ENCODE assay signal across 1 cellular context in the genomic region with DNA sequence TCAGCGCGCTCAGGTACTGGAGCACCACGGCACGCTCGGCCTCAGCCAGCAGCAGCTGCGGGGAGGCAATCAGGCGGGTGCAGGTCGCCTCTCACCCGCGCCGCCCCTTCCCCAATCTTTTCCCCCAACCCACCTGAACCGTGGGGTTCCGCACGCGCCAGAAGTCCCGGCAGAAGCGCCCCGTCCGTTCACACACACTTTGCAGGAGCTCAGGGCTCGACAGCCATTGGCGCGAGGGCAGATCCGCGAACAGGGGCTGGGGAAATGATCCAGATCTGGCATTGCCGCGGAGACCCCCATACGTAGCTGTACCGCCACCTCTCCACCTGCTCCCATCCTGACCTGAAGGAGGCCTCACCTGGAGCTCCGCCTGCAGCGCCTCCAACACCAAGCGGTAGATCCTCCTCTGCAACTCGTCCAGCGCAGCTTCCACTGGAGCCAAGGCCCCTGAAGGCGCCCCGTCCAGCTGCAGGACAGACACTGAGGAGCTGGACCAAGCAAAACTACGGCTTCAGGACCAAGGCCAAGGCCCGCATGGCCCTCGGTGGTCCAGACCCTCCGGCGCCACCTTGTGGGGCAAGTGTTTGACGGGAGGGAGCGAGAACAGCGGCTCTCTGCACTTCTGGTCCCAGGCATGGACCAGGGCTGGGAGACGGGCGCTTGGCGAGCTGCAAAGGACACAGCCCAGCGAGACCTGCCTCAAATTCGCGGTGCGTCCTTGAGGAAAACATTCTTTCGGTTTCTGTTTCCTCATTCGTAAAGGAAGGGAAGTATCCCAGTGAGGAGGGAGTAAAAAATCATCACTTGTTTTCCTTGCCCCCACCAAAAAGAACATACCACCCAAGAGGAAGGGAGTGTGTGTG.
TF ChIP-seq lines count a peak whose summit lies in the region.

No MANE protein-coding gene starts in this region.

TF ChIP-seq in HepG2, 621 proteins besides CTCF, POLR2A, EP300 and RAD21 (continued from another document and continues in another):
- TF ChIP-seq CBX5 (CRISPR knock-in tag; IDR thresholded peaks at IDR 0.05; ENCODE audit: borderline replicate concordance), result peak; percentile 95; the same call in 1 of the 2 replicates
- peak; percentile 100 for TF ChIP-seq MIER2 (CRISPR knock-in tag; IDR thresholded peaks at IDR 0.05)
- no peak for TF ChIP-seq RORA (CRISPR knock-in tag; IDR thresholded peaks at IDR 0.05)
- TF ChIP-seq GPN1 (CRISPR knock-in tag; IDR thresholded peaks at IDR 0.05; ENCODE audit: borderline replicate concordance), result peak; percentile 72; the same call in 1 of the 2 replicates
- no peak for TF ChIP-seq TRIM24 (CRISPR knock-in tag; IDR thresholded peaks at IDR 0.05)
- peak; percentile 46; the same call in 1 of the 2 replicates for TF ChIP-seq NFYC (CRISPR knock-in tag; IDR thresholded peaks at IDR 0.05)
- no peak for TF ChIP-seq ZNF562 (CRISPR knock-in tag; IDR thresholded peaks at IDR 0.05; ENCODE audit: borderline replicate concordance)
- TF ChIP-seq KLF6 (CRISPR knock-in tag; IDR thresholded peaks at IDR 0.05), result peak; percentile 98; the same call in 1 of the 2 replicates
- TF ChIP-seq, protein P1, sequence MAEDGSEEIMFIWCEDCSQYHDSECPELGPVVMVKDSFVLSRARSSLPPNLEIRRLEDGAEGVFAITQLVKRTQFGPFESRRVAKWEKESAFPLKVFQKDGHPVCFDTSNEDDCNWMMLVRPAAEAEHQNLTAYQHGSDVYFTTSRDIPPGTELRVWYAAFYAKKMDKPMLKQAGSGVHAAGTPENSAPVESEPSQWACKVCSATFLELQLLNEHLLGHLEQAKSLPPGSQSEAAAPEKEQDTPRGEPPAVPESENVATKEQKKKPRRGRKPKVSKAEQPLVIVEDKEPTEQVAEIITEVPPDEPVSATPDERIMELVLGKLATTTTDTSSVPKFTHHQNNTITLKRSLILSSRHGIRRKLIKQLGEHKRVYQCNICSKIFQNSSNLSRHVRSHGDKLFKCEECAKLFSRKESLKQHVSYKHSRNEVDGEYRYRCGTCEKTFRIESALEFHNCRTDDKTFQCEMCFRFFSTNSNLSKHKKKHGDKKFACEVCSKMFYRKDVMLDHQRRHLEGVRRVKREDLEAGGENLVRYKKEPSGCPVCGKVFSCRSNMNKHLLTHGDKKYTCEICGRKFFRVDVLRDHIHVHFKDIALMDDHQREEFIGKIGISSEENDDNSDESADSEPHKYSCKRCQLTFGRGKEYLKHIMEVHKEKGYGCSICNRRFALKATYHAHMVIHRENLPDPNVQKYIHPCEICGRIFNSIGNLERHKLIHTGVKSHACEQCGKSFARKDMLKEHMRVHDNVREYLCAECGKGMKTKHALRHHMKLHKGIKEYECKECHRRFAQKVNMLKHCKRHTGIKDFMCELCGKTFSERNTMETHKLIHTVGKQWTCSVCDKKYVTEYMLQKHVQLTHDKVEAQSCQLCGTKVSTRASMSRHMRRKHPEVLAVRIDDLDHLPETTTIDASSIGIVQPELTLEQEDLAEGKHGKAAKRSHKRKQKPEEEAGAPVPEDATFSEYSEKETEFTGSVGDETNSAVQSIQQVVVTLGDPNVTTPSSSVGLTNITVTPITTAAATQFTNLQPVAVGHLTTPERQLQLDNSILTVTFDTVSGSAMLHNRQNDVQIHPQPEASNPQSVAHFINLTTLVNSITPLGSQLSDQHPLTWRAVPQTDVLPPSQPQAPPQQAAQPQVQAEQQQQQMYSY (CRISPR knock-in tag; IDR thresholded peaks at IDR 0.05), result peak; percentile 89
- TF ChIP-seq NR2F1 (CRISPR knock-in tag; IDR thresholded peaks at IDR 0.05), result 0 out of 4 replicates have a peak, but pooled peaks of 1 of the 2 experiments have one; percentile 64
- TF ChIP-seq, protein P2, sequence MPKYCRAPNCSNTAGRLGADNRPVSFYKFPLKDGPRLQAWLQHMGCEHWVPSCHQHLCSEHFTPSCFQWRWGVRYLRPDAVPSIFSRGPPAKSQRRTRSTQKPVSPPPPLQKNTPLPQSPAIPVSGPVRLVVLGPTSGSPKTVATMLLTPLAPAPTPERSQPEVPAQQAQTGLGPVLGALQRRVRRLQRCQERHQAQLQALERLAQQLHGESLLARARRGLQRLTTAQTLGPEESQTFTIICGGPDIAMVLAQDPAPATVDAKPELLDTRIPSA (CRISPR knock-in tag; IDR thresholded peaks at IDR 0.05; ENCODE audit: borderline replicate concordance), result no peak
- TF ChIP-seq RFX3 (CRISPR knock-in tag; IDR thresholded peaks at IDR 0.05), result no peak
- TF ChIP-seq, protein P3, sequence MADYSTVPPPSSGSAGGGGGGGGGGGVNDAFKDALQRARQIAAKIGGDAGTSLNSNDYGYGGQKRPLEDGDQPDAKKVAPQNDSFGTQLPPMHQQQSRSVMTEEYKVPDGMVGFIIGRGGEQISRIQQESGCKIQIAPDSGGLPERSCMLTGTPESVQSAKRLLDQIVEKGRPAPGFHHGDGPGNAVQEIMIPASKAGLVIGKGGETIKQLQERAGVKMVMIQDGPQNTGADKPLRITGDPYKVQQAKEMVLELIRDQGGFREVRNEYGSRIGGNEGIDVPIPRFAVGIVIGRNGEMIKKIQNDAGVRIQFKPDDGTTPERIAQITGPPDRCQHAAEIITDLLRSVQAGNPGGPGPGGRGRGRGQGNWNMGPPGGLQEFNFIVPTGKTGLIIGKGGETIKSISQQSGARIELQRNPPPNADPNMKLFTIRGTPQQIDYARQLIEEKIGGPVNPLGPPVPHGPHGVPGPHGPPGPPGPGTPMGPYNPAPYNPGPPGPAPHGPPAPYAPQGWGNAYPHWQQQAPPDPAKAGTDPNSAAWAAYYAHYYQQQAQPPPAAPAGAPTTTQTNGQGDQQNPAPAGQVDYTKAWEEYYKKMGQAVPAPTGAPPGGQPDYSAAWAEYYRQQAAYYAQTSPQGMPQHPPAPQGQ (CRISPR knock-in tag; IDR thresholded peaks at IDR 0.05; ENCODE audit: borderline replicate concordance), result no peak
- TF ChIP-seq ZNF607 (CRISPR knock-in tag; IDR thresholded peaks at IDR 0.05; ENCODE audit: borderline replicate concordance), result no peak; the same call in 1 of the 2 replicates
- TF ChIP-seq, protein P4, sequence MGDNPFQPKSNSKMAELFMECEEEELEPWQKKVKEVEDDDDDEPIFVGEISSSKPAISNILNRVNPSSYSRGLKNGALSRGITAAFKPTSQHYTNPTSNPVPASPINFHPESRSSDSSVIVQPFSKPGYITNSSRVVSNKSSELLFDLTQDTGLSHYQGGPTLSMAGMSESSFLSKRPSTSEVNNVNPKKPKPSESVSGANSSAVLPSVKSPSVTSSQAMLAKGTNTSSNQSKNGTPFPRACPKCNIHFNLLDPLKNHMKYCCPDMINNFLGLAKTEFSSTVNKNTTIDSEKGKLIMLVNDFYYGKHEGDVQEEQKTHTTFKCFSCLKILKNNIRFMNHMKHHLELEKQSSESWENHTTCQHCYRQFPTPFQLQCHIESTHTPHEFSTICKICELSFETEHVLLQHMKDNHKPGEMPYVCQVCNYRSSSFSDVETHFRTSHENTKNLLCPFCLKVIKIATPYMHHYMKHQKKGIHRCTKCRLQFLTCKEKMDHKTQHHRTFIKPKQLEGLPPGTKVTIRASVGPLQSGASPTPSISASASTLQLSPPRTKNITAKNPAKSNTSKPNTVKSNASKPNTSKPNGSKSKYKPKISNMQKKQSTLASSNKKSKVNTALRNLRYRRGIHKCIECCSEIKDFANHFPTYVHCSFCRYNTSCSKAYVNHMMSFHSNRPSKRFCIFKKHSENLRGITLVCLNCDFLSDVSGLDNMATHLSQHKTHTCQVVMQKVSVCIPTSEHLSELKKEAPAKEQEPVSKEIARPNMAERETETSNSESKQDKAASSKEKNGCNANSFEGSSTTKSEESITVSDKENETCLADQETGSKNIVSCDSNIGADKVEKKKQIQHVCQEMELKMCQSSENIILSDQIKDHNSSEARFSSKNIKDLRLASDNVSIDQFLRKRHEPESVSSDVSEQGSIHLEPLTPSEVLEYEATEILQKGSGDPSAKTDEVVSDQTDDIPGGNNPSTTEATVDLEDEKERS (CRISPR knock-in tag; IDR thresholded peaks at IDR 0.05), result peak; percentile 97
- TF ChIP-seq ZNF17 (CRISPR knock-in tag; IDR thresholded peaks at IDR 0.05), result no peak
- TF ChIP-seq SAFB2 (CRISPR knock-in tag; IDR thresholded peaks at IDR 0.05; ENCODE audit: borderline replicate concordance, low read depth), result no peak; the same call in 1 of the 2 replicates
- no peak for TF ChIP-seq CREM (IDR thresholded peaks at IDR 0.05)
- no peak for TF ChIP-seq CREM (CRISPR knock-in tag; IDR thresholded peaks at IDR 0.05)
- TF ChIP-seq, protein P5, sequence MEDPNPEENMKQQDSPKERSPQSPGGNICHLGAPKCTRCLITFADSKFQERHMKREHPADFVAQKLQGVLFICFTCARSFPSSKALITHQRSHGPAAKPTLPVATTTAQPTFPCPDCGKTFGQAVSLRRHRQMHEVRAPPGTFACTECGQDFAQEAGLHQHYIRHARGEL (CRISPR knock-in tag; IDR thresholded peaks at IDR 0.05), result peak; percentile 93
- no peak for TF ChIP-seq HMGA1 (CRISPR knock-in tag; conservative IDR thresholded peaks at IDR 0.05)
- TF ChIP-seq ESRRA (CRISPR knock-in tag; IDR thresholded peaks at IDR 0.05; ENCODE audit: low read depth), result peak; percentile 81; the same call in 1 of the 2 replicates
- no peak for TF ChIP-seq ZBTB3 (CRISPR knock-in tag; IDR thresholded peaks at IDR 0.05; ENCODE audit: borderline replicate concordance, low read depth)
- TF ChIP-seq THAP11 (CRISPR knock-in tag; IDR thresholded peaks at IDR 0.05), result peak; percentile 85
- peak; percentile 87 for TF ChIP-seq CCDC6 (CRISPR knock-in tag; IDR thresholded peaks at IDR 0.05)
- peak; percentile 58 for TF ChIP-seq HNF4A (CRISPR knock-in tag; IDR thresholded peaks at IDR 0.05)
- peak; percentile 93; the same call in 1 of the 2 replicates for TF ChIP-seq MIER3 (CRISPR knock-in tag; IDR thresholded peaks at IDR 0.05; ENCODE audit: borderline replicate concordance)
- peak; percentile 97 for TF ChIP-seq ZSCAN9 (CRISPR knock-in tag; IDR thresholded peaks at IDR 0.05; ENCODE audit: borderline replicate concordance)
- TF ChIP-seq ZFP82 (CRISPR knock-in tag; IDR thresholded peaks at IDR 0.05; ENCODE audit: borderline replicate concordance), result 0 out of 2 replicates have a peak, but pooled peaks have one; percentile 77
- peak; percentile 71 for TF ChIP-seq GABPB1 (CRISPR knock-in tag; IDR thresholded peaks at IDR 0.05)
- TF ChIP-seq ZBTB21 (CRISPR knock-in tag; IDR thresholded peaks at IDR 0.05), result 0 out of 2 replicates have a peak, but pooled peaks have one; percentile 41
- TF ChIP-seq ZFP90 (CRISPR knock-in tag; IDR thresholded peaks at IDR 0.05; ENCODE audit: borderline replicate concordance), result peak; percentile 98
- TF ChIP-seq PHF5A (CRISPR knock-in tag; IDR thresholded peaks at IDR 0.05; ENCODE audit: low read depth, unreplicated experiment), result peak; percentile 75
- peak; percentile 75 for TF ChIP-seq DR1 (CRISPR knock-in tag; IDR thresholded peaks at IDR 0.05)
- peak; percentile 87 for TF ChIP-seq MEF2D (CRISPR knock-in tag; IDR thresholded peaks at IDR 0.05)
- peak; percentile 98 for TF ChIP-seq ERF (CRISPR knock-in tag; IDR thresholded peaks at IDR 0.05)
- no peak for TF ChIP-seq ZNF775 (CRISPR knock-in tag; IDR thresholded peaks at IDR 0.05; ENCODE audit: borderline replicate concordance)
- no peak for TF ChIP-seq NR2F2 (IDR thresholded peaks at IDR 0.05; ENCODE audit: borderline replicate concordance, low read depth)
- TF ChIP-seq ZNF10 (CRISPR knock-in tag; IDR thresholded peaks at IDR 0.05; ENCODE audit: borderline replicate concordance, low read depth), result no peak
- no peak for TF ChIP-seq PAX8 (CRISPR knock-in tag; IDR thresholded peaks at IDR 0.05; ENCODE audit: borderline replicate concordance)
- no peak for TF ChIP-seq RBFOX2 (IDR thresholded peaks at IDR 0.05; ENCODE audit: low read depth, low read length)
- peak; percentile 41; the same call in 1 of the 2 replicates for TF ChIP-seq KLF12 (CRISPR knock-in tag; IDR thresholded peaks at IDR 0.05; ENCODE audit: borderline replicate concordance)
- TF ChIP-seq ATF1 (CRISPR knock-in tag; IDR thresholded peaks at IDR 0.05), result no peak
- no peak for TF ChIP-seq HMG20A (CRISPR knock-in tag; IDR thresholded peaks at IDR 0.05; ENCODE audit: borderline replicate concordance)
- TF ChIP-seq, protein P6, sequence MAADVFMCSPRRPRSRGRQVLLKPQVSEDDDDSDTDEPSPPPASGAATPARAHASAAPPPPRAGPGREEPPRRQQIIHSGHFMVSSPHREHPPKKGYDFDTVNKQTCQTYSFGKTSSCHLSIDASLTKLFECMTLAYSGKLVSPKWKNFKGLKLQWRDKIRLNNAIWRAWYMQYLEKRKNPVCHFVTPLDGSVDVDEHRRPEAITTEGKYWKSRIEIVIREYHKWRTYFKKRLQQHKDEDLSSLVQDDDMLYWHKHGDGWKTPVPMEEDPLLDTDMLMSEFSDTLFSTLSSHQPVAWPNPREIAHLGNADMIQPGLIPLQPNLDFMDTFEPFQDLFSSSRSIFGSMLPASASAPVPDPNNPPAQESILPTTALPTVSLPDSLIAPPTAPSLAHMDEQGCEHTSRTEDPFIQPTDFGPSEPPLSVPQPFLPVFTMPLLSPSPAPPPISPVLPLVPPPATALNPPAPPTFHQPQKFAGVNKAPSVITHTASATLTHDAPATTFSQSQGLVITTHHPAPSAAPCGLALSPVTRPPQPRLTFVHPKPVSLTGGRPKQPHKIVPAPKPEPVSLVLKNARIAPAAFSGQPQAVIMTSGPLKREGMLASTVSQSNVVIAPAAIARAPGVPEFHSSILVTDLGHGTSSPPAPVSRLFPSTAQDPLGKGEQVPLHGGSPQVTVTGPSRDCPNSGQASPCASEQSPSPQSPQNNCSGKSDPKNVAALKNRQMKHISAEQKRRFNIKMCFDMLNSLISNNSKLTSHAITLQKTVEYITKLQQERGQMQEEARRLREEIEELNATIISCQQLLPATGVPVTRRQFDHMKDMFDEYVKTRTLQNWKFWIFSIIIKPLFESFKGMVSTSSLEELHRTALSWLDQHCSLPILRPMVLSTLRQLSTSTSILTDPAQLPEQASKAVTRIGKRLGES (CRISPR knock-in tag; IDR thresholded peaks at IDR 0.05; ENCODE audit: borderline replicate concordance), result peak; percentile 46; the same call in 1 of the 2 replicates
- no peak for TF ChIP-seq SRSF9 (IDR thresholded peaks at IDR 0.05; ENCODE audit: borderline replicate concordance, insufficient read depth, low read depth, low read length, poor library complexity, severe bottlenecking)
- no peak; the same call in 1 of the 2 replicates for TF ChIP-seq NR1H2 (CRISPR knock-in tag; IDR thresholded peaks at IDR 0.05; ENCODE audit: borderline replicate concordance, low read depth)
- no peak for TF ChIP-seq TBP (CRISPR knock-in tag; IDR thresholded peaks at IDR 0.05)
- TF ChIP-seq, protein P7, sequence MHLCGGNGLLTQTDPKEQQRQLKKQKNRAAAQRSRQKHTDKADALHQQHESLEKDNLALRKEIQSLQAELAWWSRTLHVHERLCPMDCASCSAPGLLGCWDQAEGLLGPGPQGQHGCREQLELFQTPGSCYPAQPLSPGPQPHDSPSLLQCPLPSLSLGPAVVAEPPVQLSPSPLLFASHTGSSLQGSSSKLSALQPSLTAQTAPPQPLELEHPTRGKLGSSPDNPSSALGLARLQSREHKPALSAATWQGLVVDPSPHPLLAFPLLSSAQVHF (CRISPR knock-in tag; IDR thresholded peaks at IDR 0.05), result no peak; the same call in 1 of the 2 replicates
- no peak for TF ChIP-seq CENPX (CRISPR knock-in tag; IDR thresholded peaks at IDR 0.05)
